4 cellular contexts compared by ENCODE assay signal in genomic region chr7:154060551-154060950, GRCh38. TPM values are rescaled to one million over a fixed set of nuclear protein-coding genes. Genes with fewer than 3 reads are reported as not detected.
"Had no signal": no experiment of that assay in that cellular context is flagged by ENCODE, and none has a peak within 500 bp of the region (broad histone marks: within the 10 kb centered on the region; RNA-seq: fewer than 3 reads in every experiment).

No MANE protein-coding gene starts in this region.

RNA-seq across cellular contexts. Expression of gene DPP6, which starts 8.4 kb away (rescaled TPM):
- total RNA-seq: LHCN-M2, M059J, MCF 10A, NCI-H460 had no signal
